In genomic region chr3:134360046-134360445, GRCh38 we compare ENCODE assay signal across 9 cellular contexts. TPM values are rescaled to one million over a fixed set of nuclear protein-coding genes. Genes with fewer than 3 reads are reported as not detected.
DNase-seq lines count a peak whose midpoint lies in the region; ATAC-seq and TF ChIP-seq lines count a peak whose summit lies in the region.
"Had no signal": no experiment of that assay in that cellular context is flagged by ENCODE, and none has a peak within 500 bp of the region (broad histone marks: within the 10 kb centered on the region; RNA-seq: fewer than 3 reads in every experiment).

No MANE protein-coding gene starts in this region.

- CTCF ChIA-PET in AG04450 (lab: Charles Lee): interaction anchor here (1.4 to 6.9 kb wide), 2 partner anchors 49 to 114 kb away, joined by 4 to 55 read pairs; no protein-coding TSS in a partner anchor
- CTCF ChIA-PET in RWPE1 (lab: Yijun Ruan, JAX): interaction anchor here (0.7 kb wide), 1 partner anchor 249 kb away, joined by 3 read pairs; no protein-coding TSS in a partner anchor

- no peak for ATAC-seq in sciatic nerve
- no peak for ATAC-seq in GM21576 (IDR thresholded peaks at IDR 0.05; ENCODE audit: unreplicated experiment)
- ATAC-seq in HG02678 (IDR thresholded peaks at IDR 0.05; ENCODE audit: unreplicated experiment): no peak

- H3K4me1 ChIP-seq in left ventricle myocardium inferior: peaks cover 99% of the 10 kb centered on the region

- TF ChIP-seq CTCF in AG04450 (IDR thresholded peaks at IDR 0.05; ENCODE audit: low read depth, low read length): no peak
- TF ChIP-seq CTCF in RWPE1 (conservative IDR thresholded peaks at IDR 0.05; ENCODE audit: low read depth): no peak
- TF ChIP-seq CTCF in left ventricle myocardium inferior (IDR thresholded peaks at IDR 0.05; ENCODE audit: borderline replicate concordance): no peak

- peaks cover 93% of the 10 kb centered on the region for H3K36me3 ChIP-seq in left ventricle myocardium inferior

- H3K9me3 ChIP-seq in AG04450 (ENCODE audit: control insufficient read depth, insufficient read depth, low read length) (no peaks in the 10 kb centered on the region; the same call in 1 of the 2 replicates), left ventricle myocardium inferior (replicated peaks) (no peaks in the 10 kb centered on the region)

- no peaks in the 10 kb centered on the region for H3K27me3 ChIP-seq in AG04450 (ENCODE audit: control insufficient read depth, insufficient read depth, low read length)
- H3K27me3 ChIP-seq in left ventricle myocardium inferior (ENCODE audit: low read depth): no peaks in the 10 kb centered on the region

- H3K27ac ChIP-seq in AG04450 (ENCODE audit: low read depth, low read length): peak overlapping the region; percentile 97
- H3K27ac ChIP-seq in RWPE1: peak overlapping the region; percentile 97
- peak overlapping the region; percentile 100 for H3K27ac ChIP-seq in left ventricle myocardium inferior (replicated peaks)

- intact Hi-C loops in left ventricle myocardium inferior (cut with micrococcal nuclease) (no loop called here), sciatic nerve (cut with DNase I) (no loop called here)

- POLR2A ChIA-PET in AG04450 (lab: Yijun Ruan, JAX) (interaction anchor here (0.5 to 4.8 kb wide), 4 partner anchors 11 to 41 kb away, joined by 3 to 53 read pairs (median 8); partner anchors contain the start of gene AMOTL2), RWPE1 (lab: Yijun Ruan, JAX; ENCODE audit: low non-redundant PET) (no interaction called here)

- no peak for DNase-seq in AG04450 (ENCODE audit: low read depth, low spot score)
- no peak for DNase-seq in RWPE1 (ENCODE audit: low spot score)
- no peak for DNase-seq in left ventricle myocardium inferior
- DNase-seq in sciatic nerve (ENCODE audit: low spot score): peak; percentile 60
- DNase-seq in kidney tubule cell (ENCODE audit: low spot score): no peak
- no peak for DNase-seq in Kasumi-1 (lab: John Stamatoyannopoulos, UW)
- DNase-seq: foreskin melanocyte had no signal

- H3K4me3 ChIP-seq in AG04450 (ENCODE audit: low read depth, low read length) (no peak overlapping the region), left ventricle myocardium inferior (no peak overlapping the region)

RNA-seq across cellular contexts. Expression of gene AMOTL2, which starts 14.2 kb away (rescaled TPM):
- 74.5 and 78.9 TPM in 2 replicates for polyA plus RNA-seq in AG04450 (2011; rRNA removed)
- 111 and 136 TPM in 2 replicates for polyA minus RNA-seq in AG04450 (2011; rRNA and poly(A)+ RNA removed)
- total RNA-seq in left ventricle myocardium inferior (44.4 TPM), sciatic nerve (158 TPM)
